Comparison of ENCODE assay signal across 9 cellular contexts in the genomic region with DNA sequence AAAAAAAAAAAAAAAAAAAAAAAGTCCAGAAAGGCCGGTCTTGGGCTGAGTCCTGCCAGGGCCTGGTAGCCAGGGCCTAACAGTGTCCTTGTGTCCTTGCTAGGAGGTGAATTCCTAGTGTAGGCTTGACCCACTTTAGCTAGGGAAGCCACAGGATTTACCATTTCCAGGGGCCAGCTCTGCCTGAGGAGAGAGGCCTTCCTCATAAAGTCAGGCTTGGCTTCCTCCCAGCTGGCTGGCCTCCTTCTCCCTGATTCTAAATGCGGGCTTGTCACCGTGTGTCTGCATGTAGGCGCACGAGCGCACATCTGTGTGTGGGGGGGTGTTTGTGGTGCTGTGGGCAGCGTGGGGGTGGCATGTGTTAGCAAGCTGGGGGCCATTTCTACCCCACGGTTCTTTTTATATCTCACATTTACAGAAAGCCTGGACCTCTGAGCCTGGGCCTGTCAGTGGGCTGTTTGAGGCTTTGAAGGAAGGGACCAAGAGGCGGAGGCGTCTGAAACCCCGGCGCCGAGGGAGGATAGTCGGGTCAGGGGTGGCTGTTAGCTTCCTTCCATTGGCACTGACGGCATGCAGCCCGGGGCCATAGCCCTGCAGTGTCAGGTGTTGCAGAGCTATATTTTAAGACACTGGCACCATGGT. TPM values are rescaled to one million over a fixed set of nuclear protein-coding genes. Genes with fewer than 3 reads are reported as not detected.
DNase-seq lines count a peak whose midpoint lies in the region; ATAC-seq and TF ChIP-seq lines count a peak whose summit lies in the region.
"Had no signal": no experiment of that assay in that cellular context is flagged by ENCODE, and none has a peak within 500 bp of the region (broad histone marks: within the 10 kb centered on the region; RNA-seq: fewer than 3 reads in every experiment).

No MANE protein-coding gene starts in this region.

- POLR2A ChIA-PET in PC-3 (lab: Charles Lee; ENCODE audit: unreplicated experiment), result interaction anchor here (0.7 kb wide), 1 partner anchor 26 kb away, joined by 16 read pairs; no protein-coding TSS in a partner anchor

- H3K4me3 ChIP-seq in PC-3 (ENCODE audit: low read length), result no peak overlapping the region
- H3K4me3 ChIP-seq in brain microvascular endothelial cell (ENCODE audit: low read depth, low read length), result no peak overlapping the region
- H3K4me3 ChIP-seq in lung, result no peak overlapping the region
- H3K4me3 ChIP-seq in suprapubic skin, result no peak overlapping the region
- H3K4me3 ChIP-seq: SJSA1 had no signal

- peak overlapping the region; percentile 83 for H2AFZ ChIP-seq in PC-3 (ENCODE audit: low read length)

- 18 to 20% methylated on average over 16 of the region's 16 CpGs for WGBS in lung, 2 donors
- 17% methylated on average over 9 of the region's 16 CpGs for WGBS in suprapubic skin

- H3K27ac ChIP-seq in PC-3 (ENCODE audit: low read length), result peak overlapping the region; percentile 16; the same call in 1 of the 2 replicates
- no peak overlapping the region for H3K27ac ChIP-seq in brain microvascular endothelial cell
- H3K27ac ChIP-seq in lung (ENCODE audit: low read depth in 1 of 2, low read length in 1 of 2), result peak overlapping the region; percentile 29 to 30
- peak overlapping the region; percentile 29 for H3K27ac ChIP-seq in suprapubic skin
- H3K27ac ChIP-seq: SJSA1 had no signal

- no peaks in the 10 kb centered on the region for H3K36me3 ChIP-seq in PC-3 (ENCODE audit: low read depth, low read length)
- H3K36me3 ChIP-seq in brain microvascular endothelial cell (replicated peaks), result no peaks in the 10 kb centered on the region
- H3K36me3 ChIP-seq in lung (ENCODE audit: control insufficient read depth in 2 of 2, insufficient read depth in 2 of 2, low read length in 2 of 2), result no peaks in the 10 kb centered on the region
- no peaks in the 10 kb centered on the region for H3K36me3 ChIP-seq in suprapubic skin
- H3K36me3 ChIP-seq: SJSA1 had no signal

- 0 out of 2 replicates have a peak overlapping the region, but pooled peaks have one; percentile 35 for H3K9ac ChIP-seq in PC-3 (ENCODE audit: low read length)

- H3K79me2 ChIP-seq in PC-3 (ENCODE audit: low read length), result no peaks in the 10 kb centered on the region

- H3K4me2 ChIP-seq in PC-3 (ENCODE audit: low read length), result peak overlapping the region; percentile 40

- H3K4me1 ChIP-seq in PC-3 (ENCODE audit: insufficient read depth, low read length) (peaks cover 8% of the 10 kb centered on the region), lung (ENCODE audit: control insufficient read depth in 2 of 2, insufficient read depth in 2 of 2, low read length in 2 of 2) (peaks cover 0 to 5% of the 10 kb centered on the region in 2 donors), suprapubic skin (peaks cover 12% of the 10 kb centered on the region)
- H3K4me1 ChIP-seq: SJSA1 had no signal

- TF ChIP-seq CTCF in PC-3 (conservative IDR thresholded peaks at IDR 0.05; ENCODE audit: low read depth, low read length) (no peak), brain microvascular endothelial cell (IDR thresholded peaks at IDR 0.05; ENCODE audit: low read depth, low read length, missing control alignments) (no peak), lung (IDR thresholded peaks at IDR 0.05; ENCODE audit: control extremely low read depth, extremely low read depth) (no peak), suprapubic skin (IDR thresholded peaks at IDR 0.05) (no peak)

- no peaks in the 10 kb centered on the region for H4K20me1 ChIP-seq in PC-3 (ENCODE audit: low read length)

- no peaks in the 10 kb centered on the region for H3K9me3 ChIP-seq in PC-3 (ENCODE audit: low read length)
- no peaks in the 10 kb centered on the region for H3K9me3 ChIP-seq in lung (ENCODE audit: control insufficient read depth in 2 of 2, insufficient read depth in 1 of 2, low read length in 1 of 2)
- H3K9me3 ChIP-seq in suprapubic skin, result no peaks in the 10 kb centered on the region
- H3K9me3 ChIP-seq: SJSA1 had no signal

- no TSS peak for BruUV-seq in PC-3 (replicated peaks; lab: Mats Ljungman, UMichigan)

- peak; percentile 66 for DNase-seq in PC-3
- DNase-seq in brain microvascular endothelial cell, result peak; percentile 25
- DNase-seq in lung (ENCODE audit: low spot score), result no peak
- DNase-seq in suprapubic skin (ENCODE audit: low spot score in 2 of 2), result no peak
- DNase-seq in 8988T, result no peak
- DNase-seq in SK-N-DZ (ENCODE audit: low spot score), result no peak

- TF ChIP-seq POLR2A in suprapubic skin (IDR thresholded peaks at IDR 0.05), result no peak

- in situ Hi-C loops in brain microvascular endothelial cell (cut with HindIII; ENCODE audit: low pct_ligation_motif_present, low sequenced_read_pairs), result no loop called here

- intact Hi-C loops in PC-3 (cut with micrococcal nuclease), result no loop called here

- H3K27me3 ChIP-seq in PC-3 (ENCODE audit: low read length) (no peaks in the 10 kb centered on the region), brain microvascular endothelial cell (replicated peaks) (no peaks in the 10 kb centered on the region), lung (ENCODE audit: control insufficient read depth, insufficient read depth) (no peaks in the 10 kb centered on the region), suprapubic skin (no peaks in the 10 kb centered on the region)
- H3K27me3 ChIP-seq: SJSA1 had no signal

- no peaks in the 10 kb centered on the region for H3K9me2 ChIP-seq in PC-3 (replicated peaks; ENCODE audit: low read length)

- CTCF ChIA-PET in PC-3 (lab: Charles Lee), result no interaction called here

- peak; percentile 54 for ATAC-seq in GM18867 (IDR thresholded peaks at IDR 0.05; ENCODE audit: unreplicated experiment)
- peak; percentile 85 for ATAC-seq in PC-3
- no peak for ATAC-seq in lung (ENCODE audit: insufficient read depth, low FRiP score)
- no peak for ATAC-seq in GM21515 (IDR thresholded peaks at IDR 0.05; ENCODE audit: unreplicated experiment)

- no peak for TF ChIP-seq EP300 in suprapubic skin (IDR thresholded peaks at IDR 0.05)

- no peaks in the 10 kb centered on the region for H3F3A ChIP-seq in PC-3 (ENCODE audit: low read length, unreplicated experiment)

RNA-seq across cellular contexts. Expression of a gene that starts 31.7 kb away (rescaled TPM):
- 155 and 191 TPM in 2 replicates for total RNA-seq in PC-3 (2014; rRNA removed)
- total RNA-seq in lung, result 10 to 100 TPM; 29.8 to 93.5 TPM
- polyA plus RNA-seq in lung, result 100 to 1,000 TPM in 1 of 2 donors, 10 to 100 TPM in 1; 92.5 to 242 TPM
- total RNA-seq in suprapubic skin, result 100 to 1,000 TPM; 154 to 377 (median 214) TPM
- polyA plus RNA-seq in SK-N-DZ (2014; cell fraction: cytosol; rRNA removed), result 22.6 and 22.7 TPM in 2 replicates
- 27.7 and 36.1 TPM in 2 replicates for polyA plus RNA-seq in SK-N-DZ (2014; cell fraction: nucleus; rRNA removed)

RNA-seq across cellular contexts. Expression of a gene that starts 31.7 kb away (rescaled TPM):
- total RNA-seq in PC-3 (2014; rRNA removed), result 179 and 243 TPM in 2 replicates
- total RNA-seq in lung, result 10 to 100 TPM; 45.8 to 94.3 TPM
- polyA plus RNA-seq in lung, result 100 to 1,000 TPM; 128 to 136 TPM
- total RNA-seq in suprapubic skin, result 100 to 1,000 TPM in 1 of 4 donors, 10 to 100 TPM in 3; 71.9 to 110 (median 82.2) TPM
- 88.3 and 135 TPM in 2 replicates for polyA plus RNA-seq in SK-N-DZ (2014; cell fraction: cytosol; rRNA removed)
- polyA plus RNA-seq in SK-N-DZ (2014; cell fraction: nucleus; rRNA removed), result 230 and 272 TPM in 2 replicates

Comparison
In these comparisons a context has a peak if more than half of its experiments do, and no peak if none do; other contexts are left out.
1. ATAC-seq: peak in GM18867 (single experiment) and PC-3 (single experiment); none in lung (single experiment) and GM21515 (single experiment).
2. DNase-seq: peak in PC-3 (single experiment) and brain microvascular endothelial cell (single experiment); none in lung (single experiment), suprapubic skin (0 of 2), 8988T (single experiment) and SK-N-DZ (single experiment).